ENCODE assay signal across 26 cellular contexts in genomic region chr18:39325973-39326372, GRCh38.
"Had no signal": no experiment of that assay in that cellular context is flagged by ENCODE, and none has a peak within 500 bp of the region (broad histone marks: within the 10 kb centered on the region; RNA-seq: fewer than 3 reads in every experiment).

No MANE protein-coding gene starts in this region.

- H3K27ac ChIP-seq: colonic mucosa, epithelial cell of prostate, esophagus squamous epithelium, gastrocnemius medialis, heart right ventricle, left lung, lower lobe of right lung had no signal

- H3K4me3 ChIP-seq: colonic mucosa, esophagus squamous epithelium, gastrocnemius medialis, heart right ventricle, left lung, lower lobe of right lung, mucosa of descending colon had no signal

- H3K4me1 ChIP-seq: colonic mucosa, esophagus squamous epithelium, gastrocnemius medialis, heart right ventricle, left lung, lower lobe of right lung had no signal

- ATAC-seq: effector memory CD8-positive, alpha-beta T cell; esophagus mucosa; gastrocnemius medialis; heart right ventricle; left cardiac atrium; left lung; left ventricle myocardium superior; lower lobe of right lung; mucosa of descending colon had no signal

- H3K36me3 ChIP-seq: colonic mucosa, esophagus squamous epithelium, gastrocnemius medialis, heart right ventricle, left lung, lower lobe of right lung had no signal

- H3K27me3 ChIP-seq: colonic mucosa, esophagus squamous epithelium, gastrocnemius medialis, heart right ventricle, left lung had no signal

- FAIRE-seq: endometrium, islet of Langerhans, keratinocyte had no signal

- DNase-seq: colonic mucosa; cortex of kidney; effector CD8-positive, alpha-beta T cell; effector memory CD8-positive, alpha-beta T cell; endodermal cell; erythroblast; esophagus squamous epithelium; foreskin fibroblast; foreskin melanocyte; gastrocnemius medialis; glutamatergic neuron; head of caudate nucleus; heart right ventricle; hippocampal formation; left cardiac atrium; left lung; left ventricle myocardium superior; lower lobe of right lung; mesenchymal stem cell; mucosa of descending colon; naive B cell had no signal

- H3K9me3 ChIP-seq: colonic mucosa, esophagus squamous epithelium, gastrocnemius medialis, heart right ventricle, left lung, lower lobe of right lung, mucosa of descending colon had no signal
